2 cellular contexts compared by ENCODE assay signal in the genomic region with DNA sequence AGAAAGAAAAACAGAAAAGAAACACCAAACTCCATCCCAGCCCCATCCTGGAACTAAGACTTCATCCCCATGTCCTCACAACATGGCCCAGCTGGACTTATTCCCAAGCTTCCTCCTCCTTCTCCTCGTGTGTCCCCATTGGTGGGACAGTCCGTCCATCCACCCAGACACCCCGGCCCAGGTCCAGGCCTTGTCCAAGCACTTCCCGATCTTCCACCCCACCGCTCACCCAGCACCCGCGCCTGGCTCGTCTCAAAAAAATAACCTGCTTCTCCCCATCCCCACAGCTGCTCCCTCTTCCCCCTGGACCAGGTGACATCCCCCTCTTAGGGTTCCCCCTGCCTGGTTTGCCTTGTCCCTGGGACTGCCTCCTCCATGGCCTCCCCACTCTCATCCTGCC.
TF ChIP-seq lines count a peak whose summit lies in the region.

No MANE protein-coding gene starts in this region.

TF ChIP-seq in HEK293, 187 proteins besides CTCF, POLR2A, EP300 and RAD21:
- TF ChIP-seq ZSCAN23 (tag by site-specific recombination; IDR thresholded peaks at IDR 0.05), result no peak
- no peak for TF ChIP-seq ZNF366 (tag by site-specific recombination; conservative IDR thresholded peaks at IDR 0.05)
- no peak for TF ChIP-seq ZNF544 (tag by site-specific recombination; IDR thresholded peaks at IDR 0.05)
- TF ChIP-seq ZNF132 (tag by site-specific recombination; IDR thresholded peaks at IDR 0.05; ENCODE audit: borderline replicate concordance), result no peak
- TF ChIP-seq GLIS2 (tag by site-specific recombination; IDR thresholded peaks at IDR 0.05), result peak; percentile 27; the same call in 1 of the 2 replicates
- TF ChIP-seq, protein P1, sequence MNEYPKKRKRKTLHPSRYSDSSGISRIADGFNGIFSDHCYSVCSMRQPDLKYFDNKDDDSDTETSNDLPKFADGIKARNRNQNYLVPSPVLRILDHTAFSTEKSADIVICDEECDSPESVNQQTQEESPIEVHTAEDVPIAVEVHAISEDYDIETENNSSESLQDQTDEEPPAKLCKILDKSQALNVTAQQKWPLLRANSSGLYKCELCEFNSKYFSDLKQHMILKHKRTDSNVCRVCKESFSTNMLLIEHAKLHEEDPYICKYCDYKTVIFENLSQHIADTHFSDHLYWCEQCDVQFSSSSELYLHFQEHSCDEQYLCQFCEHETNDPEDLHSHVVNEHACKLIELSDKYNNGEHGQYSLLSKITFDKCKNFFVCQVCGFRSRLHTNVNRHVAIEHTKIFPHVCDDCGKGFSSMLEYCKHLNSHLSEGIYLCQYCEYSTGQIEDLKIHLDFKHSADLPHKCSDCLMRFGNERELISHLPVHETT (tag by site-specific recombination; IDR thresholded peaks at IDR 0.05), result no peak
- peak; percentile 77; the same call in 1 of the 2 replicates for TF ChIP-seq ZNF394 (tag by site-specific recombination; IDR thresholded peaks at IDR 0.05; ENCODE audit: borderline replicate concordance)
- TF ChIP-seq, protein P2, sequence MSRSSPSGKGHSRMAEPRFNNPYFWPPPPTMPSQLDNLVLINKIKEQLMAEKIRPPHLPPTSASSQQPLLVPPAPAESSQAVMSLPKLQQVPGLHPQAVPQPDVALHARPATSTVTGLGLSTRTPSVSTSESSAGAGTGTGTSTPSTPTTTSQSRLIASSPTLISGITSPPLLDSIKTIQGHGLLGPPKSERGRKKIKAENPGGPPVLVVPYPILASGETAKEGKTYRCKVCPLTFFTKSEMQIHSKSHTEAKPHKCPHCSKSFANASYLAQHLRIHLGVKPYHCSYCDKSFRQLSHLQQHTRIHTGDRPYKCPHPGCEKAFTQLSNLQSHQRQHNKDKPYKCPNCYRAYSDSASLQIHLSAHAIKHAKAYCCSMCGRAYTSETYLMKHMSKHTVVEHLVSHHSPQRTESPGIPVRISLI (tag by site-specific recombination; IDR thresholded peaks at IDR 0.05), result no peak

TF ChIP-seq in K562, 482 proteins besides CTCF, POLR2A, EP300 and RAD21:
- TF ChIP-seq NR4A1 (CRISPR knock-in tag; IDR thresholded peaks at IDR 0.05), result no peak
- no peak for TF ChIP-seq NR4A1 (tag; IDR thresholded peaks at IDR 0.05)
- no peak for TF ChIP-seq JUN (IDR thresholded peaks at IDR 0.05; ENCODE audit: borderline replicate concordance, low read depth, low read length)
- no peak for TF ChIP-seq JUN (CRISPR knock-in tag; IDR thresholded peaks at IDR 0.05; ENCODE audit: borderline replicate concordance)
- TF ChIP-seq, protein P3, sequence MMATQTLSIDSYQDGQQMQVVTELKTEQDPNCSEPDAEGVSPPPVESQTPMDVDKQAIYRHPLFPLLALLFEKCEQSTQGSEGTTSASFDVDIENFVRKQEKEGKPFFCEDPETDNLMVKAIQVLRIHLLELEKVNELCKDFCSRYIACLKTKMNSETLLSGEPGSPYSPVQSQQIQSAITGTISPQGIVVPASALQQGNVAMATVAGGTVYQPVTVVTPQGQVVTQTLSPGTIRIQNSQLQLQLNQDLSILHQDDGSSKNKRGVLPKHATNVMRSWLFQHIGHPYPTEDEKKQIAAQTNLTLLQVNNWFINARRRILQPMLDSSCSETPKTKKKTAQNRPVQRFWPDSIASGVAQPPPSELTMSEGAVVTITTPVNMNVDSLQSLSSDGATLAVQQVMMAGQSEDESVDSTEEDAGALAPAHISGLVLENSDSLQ (IDR thresholded peaks at IDR 0.05), result peak; percentile 84
